In genomic region chr3:48347500-48347899, GRCh38 we compare ENCODE assay signal across 1 cellular context.
TF ChIP-seq lines count a peak whose summit lies in the region.

No MANE protein-coding gene starts in this region.

TF ChIP-seq in SK-N-SH treated with all-trans-retinoic acid at 6 μM for 48 hours, 23 proteins besides CTCF, POLR2A, EP300 and RAD21 (continued from another document):
- TF ChIP-seq PATZ1 (CRISPR knock-in tag; IDR thresholded peaks at IDR 0.05; ENCODE audit: borderline replicate concordance) (no peak), TCF4 (CRISPR knock-in tag; IDR thresholded peaks at IDR 0.05; ENCODE audit: borderline replicate concordance) (peak; percentile 72; the same call in 1 of the 2 replicates)
TF ChIP-seq in SK-N-SH treated with all-trans-retinoic acid at 6 μM for 48 hours: peak in this region for 2.
